Comparison of ENCODE assay signal across 27 cellular contexts in genomic region chr16:87688876-87689815, GRCh38.
"Had no signal": no experiment of that assay in that cellular context is flagged by ENCODE, and none has a peak within 500 bp of the region (broad histone marks: within the 10 kb centered on the region; RNA-seq: fewer than 3 reads in every experiment).

No MANE protein-coding gene starts in this region.

- ATAC-seq: left lobe of liver; natural killer cell treated with Interleukin-12 subunit alpha and Interleukin-12 subunit beta and Interleukin-15 and Interleukin-18, amount 100 ng/mL, for 72 hours; psoas muscle; right cardiac atrium; stimulated activated memory B cell treated with anti-CD40 and anti-IgM and Interleukin-4, amounts not matched to agents 10 μg/mL and 1 μg/mL and 100 μg/mL, for 72 hours; upper lobe of right lung had no signal

- H3K27me3 ChIP-seq: dorsolateral prefrontal cortex, ovary, uterus had no signal

- H3K4me1 Mint-ChIP-seq: memory B cell, naive B cell, neural crest cell had no signal

- H3K36me3 ChIP-seq: ovary, spleen, transverse colon, upper lobe of right lung, uterus had no signal

- H3K27ac ChIP-seq: ovary, psoas muscle, skin epidermis, spleen, suprapubic skin, transverse colon, upper lobe of right lung, uterus had no signal

- H3K27me3 Mint-ChIP-seq: natural killer cell treated with Interleukin-12 subunit alpha and Interleukin-12 subunit beta and Interleukin-15 and Interleukin-18, amount 100 ng/mL, for 72 hours; stimulated activated naive CD8-positive, alpha-beta T cell treated with anti-CD3 and anti-CD28 coated beads, Interleukin-15, Interleukin-2, amounts not matched to agents 100 ng/mL and 50 ng/mL, for 24 hours had no signal

- H3K9me3 Mint-ChIP-seq: immature natural killer cell; memory B cell; naive B cell; natural killer cell treated with Interleukin-12 subunit alpha and Interleukin-12 subunit beta and Interleukin-15 and Interleukin-18, amount 100 ng/mL, for 72 hours; neural crest cell; stimulated activated memory B cell treated with anti-CD40 and anti-IgM and Interleukin-4, amounts not matched to agents 10 μg/mL and 1 μg/mL and 100 μg/mL, for 72 hours; stimulated activated naive CD8-positive, alpha-beta T cell treated with anti-CD3 and anti-CD28 coated beads, Interleukin-15, Interleukin-2, amounts not matched to agents 100 ng/mL and 50 ng/mL, for 24 hours had no signal

- H3K4me3 ChIP-seq: dorsolateral prefrontal cortex, lung, ovary, psoas muscle, skin epidermis, spleen, suprapubic skin, transverse colon, upper lobe of right lung, uterus had no signal

- H3K4me1 ChIP-seq: psoas muscle, spleen, suprapubic skin, transverse colon, upper lobe of right lung, uterus had no signal

- H3K4me3 Mint-ChIP-seq: immature natural killer cell; memory B cell; naive B cell; natural killer cell treated with Interleukin-12 subunit alpha and Interleukin-12 subunit beta and Interleukin-15 and Interleukin-18, amount 100 ng/mL, for 72 hours; neural crest cell; stimulated activated memory B cell treated with anti-CD40 and anti-IgM and Interleukin-4, amounts not matched to agents 10 μg/mL and 1 μg/mL and 100 μg/mL, for 72 hours; stimulated activated naive CD8-positive, alpha-beta T cell treated with anti-CD3 and anti-CD28 coated beads, Interleukin-15, Interleukin-2, amounts not matched to agents 100 ng/mL and 50 ng/mL, for 24 hours had no signal

- DNase-seq: cortex of kidney; dorsolateral prefrontal cortex; effector CD4-positive, alpha-beta T cell; hypothalamus; immature natural killer cell; naive B cell; nucleus accumbens; ovary; posterior cingulate gyrus; psoas muscle; right cardiac atrium; spleen; stimulated activated CD4-positive, alpha-beta T cell treated with anti-CD3 and anti-CD28 coated beads, Interleukin-4, amount 100 ng/mL, for 4 hours; transverse colon; upper lobe of right lung; uterus had no signal

- H3K27ac Mint-ChIP-seq: memory B cell; naive B cell; natural killer cell treated with Interleukin-12 subunit alpha and Interleukin-12 subunit beta and Interleukin-15 and Interleukin-18, amount 100 ng/mL, for 72 hours; stimulated activated memory B cell treated with anti-CD40 and anti-IgM and Interleukin-4, amounts not matched to agents 10 μg/mL and 1 μg/mL and 100 μg/mL, for 72 hours; stimulated activated naive CD8-positive, alpha-beta T cell treated with anti-CD3 and anti-CD28 coated beads, Interleukin-15, Interleukin-2, amounts not matched to agents 100 ng/mL and 50 ng/mL, for 24 hours had no signal

- H3K9me3 ChIP-seq: ovary, psoas muscle, spleen, suprapubic skin, transverse colon, upper lobe of right lung, uterus had no signal

- FAIRE-seq: frontal cortex, keratinocyte had no signal
